In genomic region chr14:24135584-24135833, GRCh38 we compare ENCODE assay signal across 8 cellular contexts. TPM values are rescaled to one million over a fixed set of nuclear protein-coding genes. Genes with fewer than 3 reads are reported as not detected.
DNase-seq lines count a peak whose midpoint lies in the region; ATAC-seq and TF ChIP-seq lines count a peak whose summit lies in the region.

No MANE protein-coding gene starts in this region.

- WGBS in psoas muscle, 3 donors, result 3 to 4% (median 4%) methylated on average over 9 of the region's 9 CpGs

- no peak overlapping the region; the same call in 1 of the 2 replicates for H2AFZ ChIP-seq in OCI-LY1 (ENCODE audit: low read length)

- H3K27ac Mint-ChIP-seq in activated T-cell treated with anti-CD3 and anti-CD28 coated beads, Interleukin-2, amount 50 U/mL, for 72 hours, result peak overlapping the region; percentile 90

- peaks cover 11 to 18% of the 10 kb centered on the region in 2 donors for H3K36me3 Mint-ChIP-seq in activated T-cell treated with anti-CD3 and anti-CD28 coated beads, Interleukin-2, amount 50 U/mL, for 72 hours (ENCODE audit: insufficient read depth in 2 of 2)

- H3K27me3 ChIP-seq in OCI-LY1 (ENCODE audit: insufficient read depth, low read length) (no peaks in the 10 kb centered on the region), psoas muscle (ENCODE audit: insufficient read depth in 3 of 3, low read length in 2 of 3) (no peaks in the 10 kb centered on the region)

- no peaks in the 10 kb centered on the region for H3F3A ChIP-seq in OCI-LY1 (ENCODE audit: insufficient read depth, low read length)

- peak overlapping the region; percentile 94 for H3K9ac ChIP-seq in OCI-LY1 (ENCODE audit: low read length)

- intact Hi-C loops in psoas muscle (cut with DNase I), result no loop called here

- no peak overlapping the region for H3K27ac ChIP-seq in OCI-LY1 (ENCODE audit: low read depth, low read length, poor library complexity, severe bottlenecking)
- H3K27ac ChIP-seq in epithelial cell of prostate, result peak overlapping the region; percentile 36
- H3K27ac ChIP-seq in psoas muscle, result peak overlapping the region; percentile 96

- peak overlapping the region; percentile 98 for H3K4me3 ChIP-seq in OCI-LY1 (ENCODE audit: low read depth, low read length, poor library complexity, severe bottlenecking)
- peak overlapping the region; percentile 100 for H3K4me3 ChIP-seq in psoas muscle

- no peak for DNase-seq in activated T-cell treated with anti-CD3 and anti-CD28 coated beads, Interleukin-2, amount 50 U/mL, for 72 hours
- DNase-seq in activated T-cell treated with anti-CD3 and anti-CD28 coated beads, Interleukin-2, amount 50 U/mL, for 1 hour, result no peak
- no peak for DNase-seq in epithelial cell of prostate (ENCODE audit: low read depth, low spot score)
- DNase-seq in psoas muscle, result no peak
- DNase-seq in GM20000 (ENCODE audit: low spot score), result no peak
- no peak for DNase-seq in KBM-7
- DNase-seq in NCI-H146 treated with DMSO at 0.1 percent for 48 hours (lab: John Stamatoyannopoulos, UW; ENCODE audit: unreplicated experiment), result no peak

- in situ Hi-C loops in KBM-7 (cut with MboI; ENCODE audit: low pct_unique_long_range_greater_than_20kb, low sequenced_read_pairs), result no loop called here

- no peaks in the 10 kb centered on the region for H3K9me3 ChIP-seq in OCI-LY1 (ENCODE audit: low read length)
- no peaks in the 10 kb centered on the region for H3K9me3 ChIP-seq in psoas muscle

- H3K27me3 Mint-ChIP-seq in activated T-cell treated with anti-CD3 and anti-CD28 coated beads, Interleukin-2, amount 50 U/mL, for 72 hours (ENCODE audit: low read depth), result no peaks in the 10 kb centered on the region

- no peaks in the 10 kb centered on the region for H3K9me2 ChIP-seq in OCI-LY1 (ENCODE audit: low read depth, low read length)

- no peak for TF ChIP-seq CTCF in OCI-LY1 (IDR thresholded peaks at IDR 0.05; ENCODE audit: low read length)
- no peak for TF ChIP-seq CTCF in psoas muscle (IDR thresholded peaks at IDR 0.05)
- TF ChIP-seq CTCF in GM20000 (IDR thresholded peaks at IDR 0.05; ENCODE audit: extremely low read depth, missing control alignments), result no peak

- H3K4me1 ChIP-seq in OCI-LY1 (ENCODE audit: insufficient read depth, low read length, severe bottlenecking), result peaks cover 41% of the 10 kb centered on the region
- peaks cover 58% of the 10 kb centered on the region for H3K4me1 ChIP-seq in psoas muscle

- H3K9me3 Mint-ChIP-seq in activated T-cell treated with anti-CD3 and anti-CD28 coated beads, Interleukin-2, amount 50 U/mL, for 72 hours, result no peaks in the 10 kb centered on the region

- peaks cover 61% of the 10 kb centered on the region for H3K4me1 Mint-ChIP-seq in activated T-cell treated with anti-CD3 and anti-CD28 coated beads, Interleukin-2, amount 50 U/mL, for 72 hours (ENCODE audit: low read depth)

- H3K4me2 ChIP-seq in OCI-LY1 (ENCODE audit: low read length), result peak overlapping the region; percentile 78

- H3K36me3 ChIP-seq in OCI-LY1 (ENCODE audit: insufficient read depth, low read length) (peaks cover 28% of the 10 kb centered on the region), psoas muscle (ENCODE audit: insufficient read depth in 1 of 2, low read depth in 1 of 2) (peaks cover 0 to 25% of the 10 kb centered on the region in 2 donors)

- peaks cover 9% of the 10 kb centered on the region for H3K79me2 ChIP-seq in OCI-LY1 (ENCODE audit: insufficient read depth, low read length)

- peak overlapping the region; percentile 92 to 95 for H3K4me3 Mint-ChIP-seq in activated T-cell treated with anti-CD3 and anti-CD28 coated beads, Interleukin-2, amount 50 U/mL, for 72 hours

- no peaks in the 10 kb centered on the region for H4K20me1 ChIP-seq in OCI-LY1 (ENCODE audit: insufficient read depth, low read length)

- ATAC-seq in activated T-cell treated with anti-CD3 and anti-CD28 coated beads, Interleukin-2, amount 50 U/mL, for 72 hours (replicated peaks in 1 of 2), result peak; percentile 0 to 1
- no peak for ATAC-seq in psoas muscle

RNA-seq across cellular contexts. Expression of gene PSME1, which starts 0.5 kb away (rescaled TPM):
- total RNA-seq in activated T-cell treated with anti-CD3 and anti-CD28 coated beads, Interleukin-2, amount 50 U/mL, for 72 hours, result 100 to 1,000 TPM; 342 to 378 TPM
- total RNA-seq in psoas muscle, result 100 to 1,000 TPM in 1 of 4 donors, 10 to 100 TPM in 3; 49.2 to 122 (median 80.3) TPM
- 100 to 1,000 TPM in 1 of 3 donors, 10 to 100 TPM in 2; 73.0 to 106 (median 92.6) TPM for polyA plus RNA-seq in psoas muscle

RNA-seq across cellular contexts. Expression of gene FITM1, which starts 5.0 kb away (rescaled TPM):
- total RNA-seq in activated T-cell treated with anti-CD3 and anti-CD28 coated beads, Interleukin-2, amount 50 U/mL, for 72 hours, result 1 to 10 TPM in 1 of 2 donors, under 1 TPM in 1; 0.46 to 2.2 TPM
- total RNA-seq in psoas muscle, result 100 to 1,000 TPM in 3 of 4 donors, 10 to 100 TPM in 1; 72.8 to 167 (median 137) TPM
- polyA plus RNA-seq in psoas muscle, result 100 to 1,000 TPM; 100 to 163 (median 113) TPM

RNA-seq across cellular contexts. Expression of gene EMC9, which starts 5.9 kb away (rescaled TPM):
- total RNA-seq in activated T-cell treated with anti-CD3 and anti-CD28 coated beads, Interleukin-2, amount 50 U/mL, for 72 hours, result 10 to 100 TPM; 38.0 to 56.5 TPM
- total RNA-seq in psoas muscle, result 10 to 100 TPM; 18.0 to 67.5 (median 36.1) TPM
- 10 to 100 TPM; 17.2 to 35.5 (median 30.9) TPM for polyA plus RNA-seq in psoas muscle

RNA-seq across cellular contexts. Expression of gene PSME2, which starts 10.9 kb away (rescaled TPM):
- total RNA-seq in activated T-cell treated with anti-CD3 and anti-CD28 coated beads, Interleukin-2, amount 50 U/mL, for 72 hours, result 100 to 1,000 TPM; 369 to 376 TPM
- total RNA-seq in psoas muscle, result 100 to 1,000 TPM in 1 of 4 donors, 10 to 100 TPM in 3; 30.1 to 179 (median 76.0) TPM
- polyA plus RNA-seq in psoas muscle, result 10 to 100 TPM; 64.7 to 80.0 (median 76.4) TPM

RNA-seq across cellular contexts. Expression of gene RNF31, which starts 11.8 kb away (rescaled TPM):
- total RNA-seq in activated T-cell treated with anti-CD3 and anti-CD28 coated beads, Interleukin-2, amount 50 U/mL, for 72 hours, result 10 to 100 TPM; 88.7 to 90.6 TPM
- total RNA-seq in psoas muscle, result 10 to 100 TPM; 46.4 to 81.5 (median 64.7) TPM
- 10 to 100 TPM; 43.3 to 57.3 (median 55.7) TPM for polyA plus RNA-seq in psoas muscle

Comparison
In these comparisons a context has a peak if more than half of its experiments do, and no peak if none do; other contexts are left out.
1. ATAC-seq: peak in activated T-cell treated with anti-CD3 and anti-CD28 coated beads, Interleukin-2, amount 50 U/mL, for 72 hours (2 of 2); none in psoas muscle (0 of 4).
2. RNA of gene FITM1, which starts 5.0 kb away (total RNA-seq): 72.8 to 167 TPM in psoas muscle; 0.46 to 2.2 TPM in activated T-cell treated with anti-CD3 and anti-CD28 coated beads, Interleukin-2, amount 50 U/mL, for 72 hours; every median in the first group is over 10 times any median in the second.